In the genomic region with DNA sequence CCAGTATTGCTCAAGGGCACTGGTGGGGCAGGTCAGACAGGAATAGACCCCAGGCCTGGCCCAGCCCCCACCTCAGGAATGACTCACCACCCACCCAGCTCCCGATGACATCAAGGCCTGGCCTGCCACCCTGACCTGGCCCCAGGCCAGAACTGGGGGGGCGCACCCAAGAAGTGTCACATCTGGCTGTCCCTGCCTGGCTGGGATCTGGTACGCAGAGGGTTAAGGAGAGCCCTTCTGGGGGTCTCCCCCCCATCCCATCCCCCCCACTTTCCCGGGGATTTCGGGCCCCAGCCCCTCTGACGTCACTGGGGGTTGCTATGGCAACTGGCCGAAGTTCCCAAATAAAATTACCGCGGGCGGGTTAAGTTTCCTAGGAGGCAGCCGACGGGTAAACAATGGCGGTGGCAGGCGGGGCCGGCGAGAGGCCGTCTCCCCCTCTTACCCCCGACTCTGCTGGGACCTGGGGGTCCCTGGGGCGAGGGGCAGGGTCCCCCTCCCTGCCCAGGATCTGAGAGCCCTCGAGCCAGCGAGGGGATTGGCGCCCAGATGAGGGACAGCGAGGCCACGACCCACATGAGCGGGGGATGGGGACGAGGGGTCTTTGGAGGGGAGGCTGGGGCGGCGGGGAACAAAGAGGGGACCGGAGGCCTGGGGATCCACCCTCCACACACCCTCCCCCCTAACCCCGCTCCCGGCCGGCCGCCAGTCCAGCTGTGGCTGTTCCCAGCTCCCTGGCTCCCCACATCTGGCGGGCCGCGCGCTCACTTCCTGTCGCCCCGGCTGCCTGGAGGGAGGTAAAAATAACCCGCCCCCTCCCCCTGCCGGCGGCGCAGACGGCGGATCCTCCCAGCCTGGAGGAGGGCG, we compare ENCODE assay signal across 8 cellular contexts. TPM values are rescaled to one million over a fixed set of nuclear protein-coding genes. Genes with fewer than 3 reads are reported as not detected.
DNase-seq lines count a peak whose midpoint lies in the region; ATAC-seq and TF ChIP-seq lines count a peak whose summit lies in the region.

No MANE protein-coding gene starts in this region.

- H3K36me3 ChIP-seq in duodenal mucosa (ENCODE audit: control insufficient read depth in 1 of 2, insufficient read depth in 2 of 2, low read length in 2 of 2) (no peaks in the 10 kb centered on the region), lower lobe of right lung (no peaks in the 10 kb centered on the region)

- TF ChIP-seq CTCF in AG04449 (IDR thresholded peaks at IDR 0.05; ENCODE audit: insufficient read depth, low read length, missing control alignments) (peak; percentile 20), lower lobe of right lung (IDR thresholded peaks at IDR 0.05) (peak; percentile 36)

- POLR2A ChIA-PET in AG04449 (lab: Yijun Ruan, JAX), result interaction anchor here (0.5 to 2.5 kb wide), 8 partner anchors 9 to 702 kb away, joined by 3 to 37 read pairs (median 4); a partner anchor contains a TSS

- H3K27ac ChIP-seq in duodenal mucosa (ENCODE audit: low read depth, low read length) (peak overlapping the region; percentile 98), lower lobe of right lung (peak overlapping the region; percentile 100)

- H3K9me3 ChIP-seq in duodenal mucosa (ENCODE audit: control insufficient read depth in 1 of 2, low read length in 2 of 2), result no peaks in the 10 kb centered on the region
- no peaks in the 10 kb centered on the region for H3K9me3 ChIP-seq in lower lobe of right lung

- peak overlapping the region; percentile 60 for H3K4me3 ChIP-seq in AG04449 (ENCODE audit: low read depth, low read length)
- peak overlapping the region; percentile 64 to 66 for H3K4me3 ChIP-seq in duodenal mucosa (ENCODE audit: low read depth in 1 of 2, low read length in 2 of 2)
- peak overlapping the region; percentile 59 for H3K4me3 ChIP-seq in lower lobe of right lung

- H3K27me3 ChIP-seq in duodenal mucosa (ENCODE audit: control insufficient read depth in 1 of 2, insufficient read depth in 2 of 2, low read length in 2 of 2), result no peaks in the 10 kb centered on the region
- H3K27me3 ChIP-seq in lower lobe of right lung (ENCODE audit: low read depth), result no peaks in the 10 kb centered on the region

- intact Hi-C loops in lower lobe of right lung (cut with DNase I), result no loop called here

- DNase-seq in AG04449 (ENCODE audit: low read depth, low spot score) (no peak), NCI-H748 (lab: John Stamatoyannopoulos, UW; ENCODE audit: unreplicated experiment) (peak; percentile 85), lower lobe of right lung (peak; percentile 95)
- peak; percentile 89 to 92 for DNase-seq in activated CD4-positive, alpha-beta T cell treated with anti-CD3 and anti-CD28 coated beads, Interleukin-2, amount 50 U/mL, for 48 hours
- DNase-seq in stimulated activated CD4-positive, alpha-beta T cell treated with anti-CD3 and anti-CD28 coated beads, TNF-alpha, amount 100 ng/mL, for 1 hour (ENCODE audit: low read depth in 3 of 3, low spot score in 1 of 3), result peak; percentile 74 to 77 (median 77)

- H3K4me1 ChIP-seq in duodenal mucosa (ENCODE audit: control insufficient read depth in 1 of 2, insufficient read depth in 2 of 2, low read length in 2 of 2) (peaks cover 44 to 56% of the 10 kb centered on the region in 2 donors), lower lobe of right lung (peaks cover 76% of the 10 kb centered on the region)

- peak overlapping the region; percentile 65 to 82 for H3K9ac ChIP-seq in duodenal mucosa (ENCODE audit: low read depth in 1 of 2, low read length in 2 of 2)

- ATAC-seq in GM18870 (IDR thresholded peaks at IDR 0.05; ENCODE audit: unreplicated experiment) (peak; percentile 25), HG03342 (IDR thresholded peaks at IDR 0.05; ENCODE audit: unreplicated experiment) (peak; percentile 21), lower lobe of right lung (peak; percentile 65 to 75)

- CTCF ChIA-PET in AG04449 (lab: Yijun Ruan, JAX), result interaction anchor here (1.1 to 1.5 kb wide), 3 partner anchors 13 to 253 kb away, joined by 3 to 6 read pairs (median 5); no protein-coding TSS in a partner anchor

RNA-seq across cellular contexts. Expression of a gene that starts 29.7 kb away (rescaled TPM):
- total RNA-seq in lower lobe of right lung, result 0.68 TPM

RNA-seq across cellular contexts. Expression of a gene that starts 52.0 kb away (rescaled TPM):
- total RNA-seq in lower lobe of right lung, result 7.4 TPM

RNA-seq across cellular contexts. Expression of a gene that starts 58.7 kb away (rescaled TPM):
- total RNA-seq in lower lobe of right lung, result 2.0 TPM

RNA-seq across cellular contexts. Expression of a gene that starts 58.7 kb away (rescaled TPM):
- 32.4 TPM for total RNA-seq in lower lobe of right lung
